32 cellular contexts compared by ENCODE assay signal in genomic region chr3:197269024-197269423, GRCh38.
"Had no signal": no experiment of that assay in that cellular context is flagged by ENCODE, and none has a peak within 500 bp of the region (broad histone marks: within the 10 kb centered on the region; RNA-seq: fewer than 3 reads in every experiment).

No MANE protein-coding gene starts in this region.

- H3K27me3 Mint-ChIP-seq: activated B cell treated with CpG ODN at 0.5 μM for 24 hours; activated CD8-positive, alpha-beta T cell treated with anti-CD3 and anti-CD28 coated beads for 36 hours; activated naive CD4-positive, alpha-beta T cell treated with anti-CD3 and anti-CD28 coated beads, Interleukin-2, amount 10 ng/mL, durations not matched to agents 7 days and 5 days; activated naive CD8-positive, alpha-beta T cell treated with anti-CD3 and anti-CD28 coated beads, Interleukin-2, amount 10 ng/mL, durations not matched to agents 7 days and 5 days; brain; dendritic cell treated with granulocyte-macrophage colony-stimulating factor and Interleukin-4, amounts not matched to agents 40 ng/mL and 50 ng/mL, for 4 days had no signal

- DNase-seq: activated B cell treated with CpG ODN at 0.5 μM for 24 hours; activated CD4-positive, alpha-beta T cell treated with anti-CD3 and anti-CD28 coated beads for 48 hours; activated CD4-positive, alpha-beta T cell treated with anti-CD3 and anti-CD28 coated beads, Interleukin-2, amount 50 U/mL, for 1 hour; activated CD4-positive, alpha-beta T cell treated with anti-CD3 and anti-CD28 coated beads, Interleukin-2, amount 50 U/mL, for 48 hours; activated CD8-positive, alpha-beta memory T cell treated with anti-CD3 and anti-CD28 coated beads for 24 hours; activated CD8-positive, alpha-beta T cell treated with anti-CD3 and anti-CD28 coated beads for 36 hours; activated gamma-delta T cell; activated naive CD4-positive, alpha-beta T cell; activated naive CD4-positive, alpha-beta T cell treated with anti-CD3 and anti-CD28 coated beads, Interleukin-2, amount 10 ng/mL, durations not matched to agents 7 days and 5 days; activated naive CD8-positive, alpha-beta T cell treated with anti-CD3 and anti-CD28 coated beads, Interleukin-2, amount 10 ng/mL, durations not matched to agents 7 days and 5 days; activated T-cell treated with anti-CD3 and anti-CD28 coated beads, Interleukin-2, amount 50 U/mL, for 48 hours; central memory CD4-positive, alpha-beta T cell; cerebellar nuclear complex; dorsolateral prefrontal cortex; effector memory CD4-positive, alpha-beta T cell; endodermal cell; foreskin keratinocyte; gastrocnemius medialis; glutamatergic neuron; heart left ventricle; hypothalamus; T1000; WERI-Rb-1 had no signal

- H3K4me3 Mint-ChIP-seq: activated B cell treated with CpG ODN at 0.5 μM for 24 hours; activated CD8-positive, alpha-beta T cell treated with anti-CD3 and anti-CD28 coated beads for 36 hours; activated naive CD4-positive, alpha-beta T cell treated with anti-CD3 and anti-CD28 coated beads, Interleukin-2, amount 10 ng/mL, durations not matched to agents 7 days and 5 days; activated naive CD8-positive, alpha-beta T cell treated with anti-CD3 and anti-CD28 coated beads, Interleukin-2, amount 10 ng/mL, durations not matched to agents 7 days and 5 days; brain; dendritic cell treated with granulocyte-macrophage colony-stimulating factor and Interleukin-4, amounts not matched to agents 40 ng/mL and 50 ng/mL, for 4 days; endodermal cell had no signal

- H3K36me3 ChIP-seq: breast epithelium, cardiac muscle cell, esophagus muscularis mucosa, gastrocnemius medialis, WERI-Rb-1 had no signal

- ATAC-seq: activated CD4-positive, CD25-positive, alpha-beta regulatory T cell treated with anti-CD3 and anti-CD28 coated beads, Interleukin-2, amount 50 U/mL, for 24 hours; activated CD8-positive, alpha-beta T cell treated with anti-CD3 and anti-CD28 coated beads for 36 hours; activated naive CD4-positive, alpha-beta T cell treated with anti-CD3 and anti-CD28 coated beads, Interleukin-2, amount 50 U/mL, for 72 hours; foreskin keratinocyte; gastrocnemius medialis had no signal

- H3K27ac ChIP-seq: ascending aorta, breast epithelium, cardiac muscle cell, coronary artery, esophagus muscularis mucosa, foreskin keratinocyte, heart left ventricle, WERI-Rb-1 had no signal

- H3K4me1 ChIP-seq: breast epithelium had no signal

- H3K36me3 Mint-ChIP-seq: activated naive CD4-positive, alpha-beta T cell treated with anti-CD3 and anti-CD28 coated beads, Interleukin-2, amount 50 U/mL, for 72 hours had no signal

- H3K27ac Mint-ChIP-seq: activated B cell treated with CpG ODN at 0.5 μM for 24 hours; activated CD8-positive, alpha-beta T cell treated with anti-CD3 and anti-CD28 coated beads for 36 hours; activated naive CD4-positive, alpha-beta T cell treated with anti-CD3 and anti-CD28 coated beads, Interleukin-2, amount 10 ng/mL, durations not matched to agents 7 days and 5 days; activated naive CD4-positive, alpha-beta T cell treated with anti-CD3 and anti-CD28 coated beads, Interleukin-2, amount 50 U/mL, for 72 hours; activated naive CD8-positive, alpha-beta T cell treated with anti-CD3 and anti-CD28 coated beads, Interleukin-2, amount 10 ng/mL, durations not matched to agents 7 days and 5 days; brain; dendritic cell treated with granulocyte-macrophage colony-stimulating factor and Interleukin-4, amounts not matched to agents 40 ng/mL and 50 ng/mL, for 4 days; endodermal cell had no signal

- H3K9me3 Mint-ChIP-seq: activated B cell treated with CpG ODN at 0.5 μM for 24 hours; activated CD8-positive, alpha-beta T cell treated with anti-CD3 and anti-CD28 coated beads for 36 hours; activated naive CD4-positive, alpha-beta T cell treated with anti-CD3 and anti-CD28 coated beads, Interleukin-2, amount 10 ng/mL, durations not matched to agents 7 days and 5 days; activated naive CD4-positive, alpha-beta T cell treated with anti-CD3 and anti-CD28 coated beads, Interleukin-2, amount 50 U/mL, for 72 hours; activated naive CD8-positive, alpha-beta T cell treated with anti-CD3 and anti-CD28 coated beads, Interleukin-2, amount 10 ng/mL, durations not matched to agents 7 days and 5 days; dendritic cell treated with granulocyte-macrophage colony-stimulating factor and Interleukin-4, amounts not matched to agents 40 ng/mL and 50 ng/mL, for 4 days; endodermal cell had no signal

- H3K4me1 Mint-ChIP-seq: activated naive CD4-positive, alpha-beta T cell treated with anti-CD3 and anti-CD28 coated beads, Interleukin-2, amount 10 ng/mL, durations not matched to agents 7 days and 5 days had no signal

- H3K27me3 ChIP-seq: ascending aorta, breast epithelium, cardiac muscle cell, dorsolateral prefrontal cortex, esophagus muscularis mucosa, foreskin keratinocyte, gastrocnemius medialis, heart left ventricle had no signal

- H3K9me3 ChIP-seq: ascending aorta, breast epithelium, esophagus muscularis mucosa, gastrocnemius medialis had no signal

- H3K4me3 ChIP-seq: ascending aorta, breast epithelium, cardiac muscle cell, coronary artery, dorsolateral prefrontal cortex, esophagus muscularis mucosa, gastrocnemius medialis, heart left ventricle had no signal
